ENCODE assay signal across 2 cellular contexts in the genomic region with DNA sequence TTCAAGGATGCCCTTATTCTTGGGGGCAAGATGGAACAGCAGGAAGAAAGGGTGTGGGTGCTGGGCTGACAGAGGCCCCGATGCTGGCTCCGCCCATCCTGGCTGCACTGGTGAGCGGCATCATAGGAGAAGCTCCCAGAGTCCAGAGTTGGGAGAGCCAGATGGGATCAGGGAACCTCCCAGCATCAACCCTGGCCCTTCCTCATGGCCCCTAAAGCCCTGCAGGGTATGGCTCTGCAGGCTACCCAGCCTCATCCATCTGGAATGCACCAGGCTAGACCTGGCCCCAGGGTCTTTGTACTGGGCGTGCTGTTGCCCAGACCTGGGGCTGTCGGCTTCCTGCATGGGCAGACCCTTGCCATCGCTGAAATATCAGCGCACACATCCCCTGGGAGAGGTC.
TF ChIP-seq lines count a peak whose summit lies in the region.

No MANE protein-coding gene starts in this region.

TF ChIP-seq in SK-N-SH treated with all-trans-retinoic acid at 6 μM for 48 hours, 23 proteins besides CTCF, POLR2A, EP300 and RAD21:
- TF ChIP-seq, protein P1, sequence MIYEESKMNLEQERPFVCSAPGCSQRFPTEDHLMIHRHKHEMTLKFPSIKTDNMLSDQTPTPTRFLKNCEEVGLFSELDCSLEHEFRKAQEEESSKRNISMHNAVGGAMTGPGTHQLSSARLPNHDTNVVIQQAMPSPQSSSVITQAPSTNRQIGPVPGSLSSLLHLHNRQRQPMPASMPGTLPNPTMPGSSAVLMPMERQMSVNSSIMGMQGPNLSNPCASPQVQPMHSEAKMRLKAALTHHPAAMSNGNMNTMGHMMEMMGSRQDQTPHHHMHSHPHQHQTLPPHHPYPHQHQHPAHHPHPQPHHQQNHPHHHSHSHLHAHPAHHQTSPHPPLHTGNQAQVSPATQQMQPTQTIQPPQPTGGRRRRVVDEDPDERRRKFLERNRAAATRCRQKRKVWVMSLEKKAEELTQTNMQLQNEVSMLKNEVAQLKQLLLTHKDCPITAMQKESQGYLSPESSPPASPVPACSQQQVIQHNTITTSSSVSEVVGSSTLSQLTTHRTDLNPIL (CRISPR knock-in tag; IDR thresholded peaks at IDR 0.05; ENCODE audit: low read depth), result no peak
- TF ChIP-seq TSHZ2 (CRISPR knock-in tag; IDR thresholded peaks at IDR 0.05) (no peak), ISL1 (CRISPR knock-in tag; IDR thresholded peaks at IDR 0.05) (no peak), ZFP3 (CRISPR knock-in tag; IDR thresholded peaks at IDR 0.05) (no peak), SNAI2 (CRISPR knock-in tag; IDR thresholded peaks at IDR 0.05) (no peak), ZC3H10 (CRISPR knock-in tag; IDR thresholded peaks at IDR 0.05) (no peak), ZFP30 (CRISPR knock-in tag; IDR thresholded peaks at IDR 0.05) (no peak), ZNF8 (CRISPR knock-in tag; IDR thresholded peaks at IDR 0.05) (no peak), TCF4 (CRISPR knock-in tag; IDR thresholded peaks at IDR 0.05; ENCODE audit: borderline replicate concordance) (no peak), PATZ1 (CRISPR knock-in tag; IDR thresholded peaks at IDR 0.05; ENCODE audit: borderline replicate concordance) (no peak), BACH2 (CRISPR knock-in tag; IDR thresholded peaks at IDR 0.05; ENCODE audit: borderline replicate concordance) (no peak), POU6F1 (CRISPR knock-in tag; IDR thresholded peaks at IDR 0.05; ENCODE audit: borderline replicate concordance, low read depth) (no peak), RARB (CRISPR knock-in tag; IDR thresholded peaks at IDR 0.05) (no peak), ARNTL (CRISPR knock-in tag; IDR thresholded peaks at IDR 0.05; ENCODE audit: borderline replicate concordance, low read depth) (no peak), PPARA (CRISPR knock-in tag; IDR thresholded peaks at IDR 0.05; ENCODE audit: borderline replicate concordance) (no peak), TOX (CRISPR knock-in tag; IDR thresholded peaks at IDR 0.05; ENCODE audit: borderline replicate concordance) (no peak), ZNF70 (CRISPR knock-in tag; IDR thresholded peaks at IDR 0.05) (no peak)

TF ChIP-seq in SK-N-SH, 30 proteins besides CTCF, POLR2A, EP300 and RAD21 (continued from another document):
- TF ChIP-seq, protein P2, sequence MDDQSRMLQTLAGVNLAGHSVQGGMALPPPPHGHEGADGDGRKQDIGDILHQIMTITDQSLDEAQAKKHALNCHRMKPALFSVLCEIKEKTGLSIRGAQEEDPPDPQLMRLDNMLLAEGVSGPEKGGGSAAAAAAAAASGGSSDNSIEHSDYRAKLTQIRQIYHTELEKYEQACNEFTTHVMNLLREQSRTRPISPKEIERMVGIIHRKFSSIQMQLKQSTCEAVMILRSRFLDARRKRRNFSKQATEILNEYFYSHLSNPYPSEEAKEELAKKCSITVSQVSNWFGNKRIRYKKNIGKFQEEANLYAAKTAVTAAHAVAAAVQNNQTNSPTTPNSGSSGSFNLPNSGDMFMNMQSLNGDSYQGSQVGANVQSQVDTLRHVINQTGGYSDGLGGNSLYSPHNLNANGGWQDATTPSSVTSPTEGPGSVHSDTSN (IDR thresholded peaks at IDR 0.05), result no peak
- no peak for TF ChIP-seq SMC3 (IDR thresholded peaks at IDR 0.05; ENCODE audit: low read depth, low read length)
- TF ChIP-seq TEAD4 (IDR thresholded peaks at IDR 0.05; ENCODE audit: borderline replicate concordance, insufficient read depth), result no peak
- TF ChIP-seq RFX5 (IDR thresholded peaks at IDR 0.05; ENCODE audit: low read length), result no peak
- TF ChIP-seq, protein P3, sequence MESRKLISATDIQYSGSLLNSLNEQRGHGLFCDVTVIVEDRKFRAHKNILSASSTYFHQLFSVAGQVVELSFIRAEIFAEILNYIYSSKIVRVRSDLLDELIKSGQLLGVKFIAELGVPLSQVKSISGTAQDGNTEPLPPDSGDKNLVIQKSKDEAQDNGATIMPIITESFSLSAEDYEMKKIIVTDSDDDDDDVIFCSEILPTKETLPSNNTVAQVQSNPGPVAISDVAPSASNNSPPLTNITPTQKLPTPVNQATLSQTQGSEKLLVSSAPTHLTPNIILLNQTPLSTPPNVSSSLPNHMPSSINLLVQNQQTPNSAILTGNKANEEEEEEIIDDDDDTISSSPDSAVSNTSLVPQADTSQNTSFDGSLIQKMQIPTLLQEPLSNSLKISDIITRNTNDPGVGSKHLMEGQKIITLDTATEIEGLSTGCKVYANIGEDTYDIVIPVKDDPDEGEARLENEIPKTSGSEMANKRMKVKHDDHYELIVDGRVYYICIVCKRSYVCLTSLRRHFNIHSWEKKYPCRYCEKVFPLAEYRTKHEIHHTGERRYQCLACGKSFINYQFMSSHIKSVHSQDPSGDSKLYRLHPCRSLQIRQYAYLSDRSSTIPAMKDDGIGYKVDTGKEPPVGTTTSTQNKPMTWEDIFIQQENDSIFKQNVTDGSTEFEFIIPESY (IDR thresholded peaks at IDR 0.05; ENCODE audit: borderline replicate concordance, low read depth), result no peak
